ENCODE assay signal across 27 cellular contexts in genomic region chr2:236668531-236668969, GRCh38.
"Had no signal": no experiment of that assay in that cellular context is flagged by ENCODE, and none has a peak within 500 bp of the region (broad histone marks: within the 10 kb centered on the region; RNA-seq: fewer than 3 reads in every experiment).

No MANE protein-coding gene starts in this region.

- H3K4me3 ChIP-seq: coronary artery, dorsolateral prefrontal cortex, gastroesophageal sphincter, hepatocyte, sigmoid colon, upper lobe of left lung had no signal

- H3K27me3 ChIP-seq: brain microvascular endothelial cell, dorsolateral prefrontal cortex, gastroesophageal sphincter, hepatocyte, sigmoid colon, upper lobe of left lung had no signal

- H3K36me3 ChIP-seq: brain microvascular endothelial cell, gastroesophageal sphincter, sigmoid colon, upper lobe of left lung had no signal

- FAIRE-seq: astrocyte, keratinocyte, small intestine had no signal

- H3K27ac ChIP-seq: brain microvascular endothelial cell, coronary artery, dorsolateral prefrontal cortex, hepatocyte, upper lobe of left lung had no signal

- DNase-seq: activated CD4-positive, alpha-beta memory T cell treated with anti-CD3 and anti-CD28 coated beads for 36 hours; activated CD4-positive, alpha-beta T cell treated with anti-CD3 and anti-CD28 coated beads, Interleukin-2, amount 10 ng/mL, durations not matched to agents 24 days and 14 days; activated CD4-positive, CD25-positive, alpha-beta regulatory T cell treated with anti-CD3 and anti-CD28 coated beads, Interleukin-2, amount 50 U/mL, for 72 hours; activated gamma-delta T cell; activated naive CD4-positive, alpha-beta T cell treated with anti-CD3 and anti-CD28 coated beads, Interleukin-2, amount 10 ng/mL, durations not matched to agents 7 days and 5 days; activated naive CD8-positive, alpha-beta T cell treated with anti-CD3 and anti-CD28 coated beads, Interleukin-2, amount 10 ng/mL, durations not matched to agents 7 days and 5 days; activated T-cell treated with anti-CD3 and anti-CD28 coated beads for 4 hours; brain microvascular endothelial cell; dorsolateral prefrontal cortex; effector memory CD8-positive, alpha-beta T cell; erythroblast; left colon; natural killer cell; posterior cingulate gyrus; sigmoid colon; small intestine; stimulated activated CD4-positive, alpha-beta T cell treated with anti-CD3 and anti-CD28 coated beads, Interleukin-1b, Interleukin-23, amount 100 ng/mL, for 48 hours; stimulated activated CD4-positive, alpha-beta T cell treated with anti-CD3 and anti-CD28 coated beads, Interleukin-4, amount 100 ng/mL, for 4 hours; stimulated activated CD8-positive, alpha-beta memory T cell treated with anti-CD3 and anti-CD28 coated beads, Interleukin-4, amount 100 ng/mL, for 48 hours; T-helper 17 cell; T1000; upper lobe of left lung had no signal

- H3K4me1 ChIP-seq: upper lobe of left lung had no signal
